Comparison of ENCODE assay signal across 8 cellular contexts in genomic region chr16:53129281-53130192, GRCh38.
DNase-seq lines count a peak whose midpoint lies in the region; ATAC-seq, FAIRE-seq and TF ChIP-seq lines count a peak whose summit lies in the region.

No MANE protein-coding gene starts in this region.

- peaks cover 0 to 39% (median 0%) of the 10 kb centered on the region in 3 donors for H3K4me1 ChIP-seq in gastroesophageal sphincter

- TF ChIP-seq POLR2A in gastroesophageal sphincter (IDR thresholded peaks at IDR 0.05) (no peak), H54 (IDR thresholded peaks at IDR 0.05; ENCODE audit: low read depth, low read length) (no peak)

- TF ChIP-seq CTCF in GM12864 (IDR thresholded peaks at IDR 0.05; ENCODE audit: low read depth, low read length, missing control alignments) (no peak), WI38 (IDR thresholded peaks at IDR 0.05; ENCODE audit: low read depth, low read length) (no peak), gastroesophageal sphincter (IDR thresholded peaks at IDR 0.05) (no peak)

- ATAC-seq in HG02943 (IDR thresholded peaks at IDR 0.05; ENCODE audit: low read depth, unreplicated experiment): peak; percentile 6
- ATAC-seq in gastroesophageal sphincter: no peak

- no peaks in the 10 kb centered on the region for H3K36me3 ChIP-seq in gastroesophageal sphincter

- peak overlapping the region; percentile 84 for H3K4me3 ChIP-seq in GM12864 (ENCODE audit: low read depth, low read length)
- H3K4me3 ChIP-seq in WI38 (ENCODE audit: low read depth, low read length): peak overlapping the region; percentile 71
- peak overlapping the region; percentile 48 to 78 for H3K4me3 ChIP-seq in gastroesophageal sphincter

- H3K9me3 ChIP-seq in gastroesophageal sphincter: no peaks in the 10 kb centered on the region

- no peak for FAIRE-seq in H54 (lab: Jason Lieb, UNC)

- WGBS in gastroesophageal sphincter (ENCODE audit: low coverage in 1 of 2), 2 donors: 19 to 37% methylated on average over 15 to 29 of the region's 31 CpGs

- peak overlapping the region; percentile 78 to 98 (median 94) for H3K27ac ChIP-seq in gastroesophageal sphincter

- TF ChIP-seq EP300 in gastroesophageal sphincter (IDR thresholded peaks at IDR 0.05): no peak

- no peaks in the 10 kb centered on the region for H3K27me3 ChIP-seq in gastroesophageal sphincter

- DNase-seq in GM12864 (ENCODE audit: low read depth) (no peak), pons (ENCODE audit: low spot score) (peak; percentile 43), H54 (ENCODE audit: insufficient read length, low spot score) (no peak), NCI-H1436 (lab: John Stamatoyannopoulos, UW) (no peak), dermis blood vessel endothelial cell (no peak)
